ENCODE assay signal across 32 cellular contexts in the genomic region with DNA sequence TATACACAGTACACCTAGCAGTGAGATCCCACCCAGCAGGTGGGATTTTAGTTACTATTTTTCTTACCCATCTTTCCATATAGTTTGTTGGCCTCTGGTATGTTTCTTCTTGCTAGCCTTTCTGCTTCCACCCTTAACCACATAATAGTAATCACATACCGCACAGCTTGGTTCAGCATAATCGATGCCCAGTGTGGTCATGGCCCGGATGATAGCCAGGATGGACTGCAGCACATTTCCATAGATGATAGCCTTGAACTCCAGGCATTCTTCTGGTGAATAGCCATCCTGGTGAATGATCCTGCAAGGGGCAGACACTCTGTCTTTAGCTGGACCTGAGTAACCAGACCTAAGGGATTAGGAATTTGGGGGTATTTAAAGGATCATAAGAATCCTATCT. TPM values are rescaled to one million over a fixed set of nuclear protein-coding genes. Genes with fewer than 3 reads are reported as not detected.
"Had no signal": no experiment of that assay in that cellular context is flagged by ENCODE, and none has a peak within 500 bp of the region (broad histone marks: within the 10 kb centered on the region; RNA-seq: fewer than 3 reads in every experiment).

No MANE protein-coding gene starts in this region.

- H3K27ac Mint-ChIP-seq: activated naive CD8-positive, alpha-beta T cell; natural killer cell treated with Interleukin-12 subunit alpha and Interleukin-12 subunit beta and Interleukin-15 and Interleukin-18, amount 100 ng/mL, for 72 hours; progenitor cell of endocrine pancreas; T-cell; T-helper 2 cell treated with Interferon-gamma antibody and Interleukin-4, amounts not matched to agents 5 μg/mL and 100 μg/mL, for 36 hours had no signal

- ATAC-seq: heart left ventricle; mucosa of descending colon; natural killer cell treated with Interleukin-12 subunit alpha and Interleukin-12 subunit beta and Interleukin-15 and Interleukin-18, amount 100 ng/mL, for 72 hours; right lobe of liver; stimulated activated naive CD8-positive, alpha-beta T cell treated with anti-CD3 and anti-CD28 coated beads, Interleukin-15, Interleukin-2, amounts not matched to agents 100 U/mL and 50 U/mL, for 24 hours; T-cell had no signal

- H3K9me3 ChIP-seq: heart left ventricle, left ventricle myocardium inferior, mucosa of descending colon, right lobe of liver, upper lobe of left lung had no signal

- H3K9me3 Mint-ChIP-seq: natural killer cell treated with Interleukin-12 subunit alpha and Interleukin-12 subunit beta and Interleukin-15 and Interleukin-18, amount 100 ng/mL, for 72 hours; T-cell; T-helper 2 cell treated with Interferon-gamma antibody and Interleukin-4, amounts not matched to agents 5 μg/mL and 100 μg/mL, for 36 hours had no signal

- H3K4me1 Mint-ChIP-seq: T-cell had no signal

- H3K27ac ChIP-seq: coronary artery, dorsolateral prefrontal cortex, heart left ventricle, left ventricle myocardium inferior, right lobe of liver, upper lobe of left lung had no signal

- H3K36me3 Mint-ChIP-seq: activated naive CD8-positive, alpha-beta T cell; natural killer cell treated with Interleukin-12 subunit alpha and Interleukin-12 subunit beta and Interleukin-15 and Interleukin-18, amount 100 ng/mL, for 72 hours; T-cell had no signal

- H3K4me3 Mint-ChIP-seq: activated naive CD8-positive, alpha-beta T cell; natural killer cell treated with Interleukin-12 subunit alpha and Interleukin-12 subunit beta and Interleukin-15 and Interleukin-18, amount 100 ng/mL, for 72 hours; T-cell; T-helper 2 cell treated with Interferon-gamma antibody and Interleukin-4, amounts not matched to agents 5 μg/mL and 100 μg/mL, for 36 hours had no signal

- DNase-seq: activated CD4-positive, alpha-beta T cell treated with anti-CD3 and anti-CD28 coated beads for 4 hours; activated CD4-positive, alpha-beta T cell treated with anti-CD3 and anti-CD28 coated beads, Interleukin-2, amount 50 U/mL, for 4 hours; activated effector memory CD4-positive, alpha-beta T cell treated with Interleukin-2 at 50 U/mL for 16 hours; activated naive CD4-positive, alpha-beta T cell treated with Interleukin-2 at 50 U/mL for 16 hours; activated T-cell treated with anti-CD3 and anti-CD28 coated beads for 4 hours; anterior cingulate cortex; brain microvascular endothelial cell; dorsolateral prefrontal cortex; effector memory CD4-positive, alpha-beta T cell; foreskin fibroblast; heart left ventricle; kidney glomerular epithelial cell; left ventricle myocardium inferior; mucosa of descending colon; right lobe of liver; stimulated activated CD4-positive, alpha-beta T cell treated with anti-CD3 and anti-CD28 coated beads, Interleukin-12 subunit alpha, Interleukin-12 subunit beta, amount 100 ng/mL, for 4 hours; stimulated activated CD4-positive, alpha-beta T cell treated with anti-CD3 and anti-CD28 coated beads, Interleukin-4, amount 100 ng/mL, for 1 hour; stimulated activated naive CD8-positive, alpha-beta T cell treated with anti-CD3 and anti-CD28 coated beads, Interleukin-15, Interleukin-2, amounts not matched to agents 100 U/mL and 50 U/mL, for 24 hours; T-cell; upper lobe of left lung had no signal

- H3K27me3 ChIP-seq: brain microvascular endothelial cell, dorsolateral prefrontal cortex, heart left ventricle, right lobe of liver, upper lobe of left lung had no signal

- H3K36me3 ChIP-seq: brain microvascular endothelial cell, left ventricle myocardium inferior, right lobe of liver, upper lobe of left lung had no signal

- H3K27me3 Mint-ChIP-seq: activated naive CD8-positive, alpha-beta T cell; natural killer cell treated with Interleukin-12 subunit alpha and Interleukin-12 subunit beta and Interleukin-15 and Interleukin-18, amount 100 ng/mL, for 72 hours; progenitor cell of endocrine pancreas; T-cell had no signal

- H3K4me3 ChIP-seq: coronary artery, dorsolateral prefrontal cortex, heart left ventricle, left ventricle myocardium inferior, lung, mucosa of descending colon, right lobe of liver, upper lobe of left lung had no signal

RNA-seq across cellular contexts. Expression of a gene that starts 9.5 kb away (rescaled TPM):
- total RNA-seq: cardiac septum, cerebellum, heart left ventricle, left ventricle myocardium inferior, lung, mesenteric fat pad, mucosa of descending colon, osteocyte, skeletal muscle tissue, subcutaneous adipose tissue, T-cell had no signal
